22 cellular contexts compared by ENCODE assay signal in the genomic region with DNA sequence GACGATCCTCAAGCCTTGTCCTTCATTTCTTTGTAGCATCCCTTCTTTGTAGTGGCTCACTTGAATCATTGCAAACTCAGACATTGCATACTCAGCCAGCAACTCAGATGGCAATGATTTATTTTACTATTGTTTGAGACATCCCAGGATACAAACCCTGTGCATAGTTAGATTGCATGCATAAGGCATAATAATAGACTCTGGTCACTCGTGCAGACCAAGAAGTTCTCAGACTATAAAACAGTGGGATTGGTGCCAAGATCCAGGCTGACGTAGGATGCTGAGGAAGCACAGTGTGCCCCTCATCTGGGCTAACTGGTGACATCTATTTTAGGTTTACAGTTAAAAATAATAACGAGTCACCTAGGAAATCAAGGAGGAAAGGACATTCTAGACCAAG.
"Had no signal": no experiment of that assay in that cellular context is flagged by ENCODE, and none has a peak within 500 bp of the region (broad histone marks: within the 10 kb centered on the region; RNA-seq: fewer than 3 reads in every experiment).

No MANE protein-coding gene starts in this region.

- H3K27me3 ChIP-seq: ascending aorta, right lobe of liver, stomach, vagina had no signal

- H3K4me1 Mint-ChIP-seq: activated CD4-positive, alpha-beta T cell treated with anti-CD3 and anti-CD28 coated beads, Interleukin-2, amount 10 ng/mL, durations not matched to agents 7 days and 5 days; activated naive CD4-positive, alpha-beta T cell treated with anti-CD3 and anti-CD28 coated beads, Interleukin-2, amount 50 U/mL, for 24 hours; stimulated activated memory B cell treated with anti-CD40 and anti-IgM and Interleukin-4, amounts not matched to agents 10 μg/mL and 1 μg/mL and 100 μg/mL, for 72 hours had no signal

- H3K9me3 Mint-ChIP-seq: activated CD8-positive, alpha-beta T cell treated with anti-CD3 and anti-CD28 coated beads for 36 hours; activated naive CD4-positive, alpha-beta T cell treated with anti-CD3 and anti-CD28 coated beads, Interleukin-2, amount 50 U/mL, for 24 hours had no signal

- H3K27ac Mint-ChIP-seq: activated CD4-positive, alpha-beta T cell treated with anti-CD3 and anti-CD28 coated beads, Interleukin-2, amount 10 ng/mL, durations not matched to agents 7 days and 5 days; activated CD8-positive, alpha-beta T cell treated with anti-CD3 and anti-CD28 coated beads for 36 hours; activated naive CD4-positive, alpha-beta T cell treated with anti-CD3 and anti-CD28 coated beads, Interleukin-2, amount 50 U/mL, for 24 hours; stimulated activated memory B cell treated with anti-CD40 and anti-IgM and Interleukin-4, amounts not matched to agents 10 μg/mL and 1 μg/mL and 100 μg/mL, for 72 hours had no signal

- H3K36me3 Mint-ChIP-seq: activated naive CD4-positive, alpha-beta T cell treated with anti-CD3 and anti-CD28 coated beads, Interleukin-2, amount 50 U/mL, for 24 hours; stimulated activated memory B cell treated with anti-CD40 and anti-IgM and Interleukin-4, amounts not matched to agents 10 μg/mL and 1 μg/mL and 100 μg/mL, for 72 hours had no signal

- H3K4me1 ChIP-seq: ascending aorta, heart right ventricle, lower lobe of right lung, right lobe of liver, vagina had no signal

- H3K4me3 Mint-ChIP-seq: activated CD4-positive, alpha-beta T cell treated with anti-CD3 and anti-CD28 coated beads, Interleukin-2, amount 10 ng/mL, durations not matched to agents 7 days and 5 days; activated CD8-positive, alpha-beta T cell treated with anti-CD3 and anti-CD28 coated beads for 36 hours; activated naive CD4-positive, alpha-beta T cell treated with anti-CD3 and anti-CD28 coated beads, Interleukin-2, amount 50 U/mL, for 24 hours; nephron progenitor cell; stimulated activated memory B cell treated with anti-CD40 and anti-IgM and Interleukin-4, amounts not matched to agents 10 μg/mL and 1 μg/mL and 100 μg/mL, for 72 hours had no signal

- H3K36me3 ChIP-seq: ascending aorta, heart right ventricle, lower lobe of right lung, right lobe of liver, stomach, vagina had no signal

- H3K27ac ChIP-seq: ascending aorta, heart right ventricle, lower lobe of right lung, right lobe of liver, stomach, vagina, VCaP had no signal

- H3K4me2 ChIP-seq: smooth muscle cell had no signal

- H3K9me3 ChIP-seq: ascending aorta, heart right ventricle, lower lobe of right lung, mucosa of descending colon, right lobe of liver, stomach, vagina had no signal

- H3K4me3 ChIP-seq: ascending aorta, heart right ventricle, lower lobe of right lung, mucosa of descending colon, right lobe of liver, smooth muscle cell, stomach, vagina had no signal

- DNase-seq: activated CD4-positive, alpha-beta T cell treated with anti-CD3 and anti-CD28 coated beads, Interleukin-2, amount 10 ng/mL, durations not matched to agents 7 days and 5 days; activated CD4-positive, CD25-positive, alpha-beta regulatory T cell treated with anti-CD3 and anti-CD28 coated beads, Interleukin-2, amount 50 U/mL, for 72 hours; activated CD8-positive, alpha-beta T cell treated with anti-CD3 and anti-CD28 coated beads for 36 hours; activated gamma-delta T cell treated with Interleukin-2 at 50 U/mL for 16 hours; central memory CD4-positive, alpha-beta T cell; dermis blood vessel endothelial cell; effector CD8-positive, alpha-beta T cell; heart right ventricle; left cardiac atrium; lower lobe of right lung; mucosa of descending colon; nephron progenitor cell; nucleus accumbens; right lobe of liver; stimulated activated CD4-positive, alpha-beta T cell treated with anti-CD3 and anti-CD28 coated beads, Interleukin-15, amount 100 ng/mL, for 24 hours; stomach had no signal

- H3K27me3 Mint-ChIP-seq: activated CD4-positive, alpha-beta T cell treated with anti-CD3 and anti-CD28 coated beads, Interleukin-2, amount 10 ng/mL, durations not matched to agents 7 days and 5 days; stimulated activated memory B cell treated with anti-CD40 and anti-IgM and Interleukin-4, amounts not matched to agents 10 μg/mL and 1 μg/mL and 100 μg/mL, for 72 hours had no signal

- ATAC-seq: activated CD8-positive, alpha-beta T cell treated with anti-CD3 and anti-CD28 coated beads for 36 hours; left cardiac atrium; lower lobe of right lung; mucosa of descending colon; right lobe of liver; stimulated activated memory B cell treated with anti-CD40 and anti-IgM and Interleukin-4, amounts not matched to agents 10 μg/mL and 1 μg/mL and 100 μg/mL, for 72 hours had no signal
